In genomic region chr7:47991270-47991669, GRCh38 we compare ENCODE assay signal across 8 cellular contexts. TPM values are rescaled to one million over a fixed set of nuclear protein-coding genes. Genes with fewer than 3 reads are reported as not detected.
DNase-seq lines count a peak whose midpoint lies in the region; ATAC-seq and TF ChIP-seq lines count a peak whose summit lies in the region.

No MANE protein-coding gene starts in this region.

- TF ChIP-seq CTCF in HCT116 (IDR thresholded peaks at IDR 0.05 in 2 of 3, conservative IDR thresholded peaks at IDR 0.05 in 1 of 3; ENCODE audit: borderline replicate concordance in 1 of 3, insufficient read depth in 1 of 3, low read depth in 2 of 3, low read length in 2 of 3) (no peak), SK-N-SH (IDR thresholded peaks at IDR 0.05) (no peak)

- peak overlapping the region; percentile 98 for H2AFZ ChIP-seq in ACC112 (ENCODE audit: low read length, unreplicated experiment)
- no peak overlapping the region for H2AFZ ChIP-seq in HCT116 (ENCODE audit: low read depth, low read length, poor library complexity, severe bottlenecking)
- H2AFZ ChIP-seq in SK-N-SH (ENCODE audit: low read depth) = no peak overlapping the region

- H3K4me3 ChIP-seq in ACC112 (ENCODE audit: low read depth, low read length) (peak overlapping the region; percentile 72; the same call in 1 of the 2 replicates), HCT116 (replicated peaks in 1 of 2; ENCODE audit: low read depth in 1 of 2, low read length in 2 of 2) (no peak overlapping the region), SK-N-SH (ENCODE audit: low read depth in 2 of 2, low read length in 1 of 2) (no peak overlapping the region)
- H3K4me3 ChIP-seq in naive thymus-derived CD4-positive, alpha-beta T cell (ENCODE audit: low read length) = peak overlapping the region; percentile 84

- TF ChIP-seq RAD21 in HCT116 (IDR thresholded peaks at IDR 0.05; ENCODE audit: low read depth) (no peak), SK-N-SH (IDR thresholded peaks at IDR 0.05; ENCODE audit: low read length) (no peak)

- peak overlapping the region; percentile 88 for H3K4me3 Mint-ChIP-seq in activated naive CD8-positive, alpha-beta T cell treated with anti-CD3 and anti-CD28 coated beads, Interleukin-2, amount 50 U/mL, for 24 hours
- H3K4me3 Mint-ChIP-seq in naive thymus-derived CD4-positive, alpha-beta T cell = peak overlapping the region; percentile 85 to 98 (median 94)

- peaks cover 18% of the 10 kb centered on the region for H3K4me1 Mint-ChIP-seq in activated naive CD8-positive, alpha-beta T cell treated with anti-CD3 and anti-CD28 coated beads, Interleukin-2, amount 50 U/mL, for 24 hours
- H3K4me1 Mint-ChIP-seq in naive thymus-derived CD4-positive, alpha-beta T cell = peaks cover 13 to 24% (median 20%) of the 10 kb centered on the region in 7 donors

- H3K27ac Mint-ChIP-seq in activated naive CD8-positive, alpha-beta T cell treated with anti-CD3 and anti-CD28 coated beads, Interleukin-2, amount 50 U/mL, for 24 hours = peak overlapping the region; percentile 91
- peak overlapping the region; percentile 86 to 99 (median 94) for H3K27ac Mint-ChIP-seq in naive thymus-derived CD4-positive, alpha-beta T cell

- ATAC-seq in HCT116 = no peak
- ATAC-seq in activated naive CD8-positive, alpha-beta T cell treated with anti-CD3 and anti-CD28 coated beads, Interleukin-2, amount 50 U/mL, for 24 hours = no peak
- ATAC-seq in naive thymus-derived CD4-positive, alpha-beta T cell = no peak

- peaks cover 5% of the 10 kb centered on the region for H3F3A ChIP-seq in SK-N-SH (replicated peaks; ENCODE audit: insufficient read depth)

- H3K9me2 ChIP-seq in HCT116 (ENCODE audit: insufficient read depth) (no peaks in the 10 kb centered on the region), SK-N-SH (no peaks in the 10 kb centered on the region)

- CTCF ChIA-PET in HCT116 (lab: Charles Lee) (interaction anchor here (0.7 to 1.4 kb wide), 4 partner anchors 97 to 164 kb away, joined by 3 to 10 read pairs (median 4); no protein-coding TSS in a partner anchor), SK-N-SH (lab: Yijun Ruan, JAX) (interaction anchor here (1.2 to 3.2 kb wide), 7 partner anchors 9 to 737 kb away, joined by 3 to 18 read pairs (median 5); no protein-coding TSS in a partner anchor)
- CTCF ChIA-PET in naive thymus-derived CD4-positive, alpha-beta T cell (lab: Charles Lee) = interaction anchor here (0.8 to 3.8 kb wide), 11 partner anchors 9 to 116 kb away, joined by 3 to 91 read pairs (median 4); partner anchors contain the start of gene UPP1

- no TSS peak for BruUV-seq in HCT116 (replicated peaks; lab: Mats Ljungman, UMichigan)

- H3K36me3 ChIP-seq in ACC112 (ENCODE audit: insufficient read depth, low read length) = no peaks in the 10 kb centered on the region
- no peaks in the 10 kb centered on the region for H3K36me3 ChIP-seq in HCT116 (ENCODE audit: control insufficient read depth in 1 of 2, insufficient read depth in 2 of 2, low read length in 2 of 2)
- H3K36me3 ChIP-seq in naive thymus-derived CD4-positive, alpha-beta T cell (ENCODE audit: control insufficient read depth in 2 of 3, insufficient read depth in 3 of 3, low read length in 3 of 3) = no peaks in the 10 kb centered on the region
- H3K36me3 ChIP-seq in SK-N-SH (replicated peaks in 1 of 2; ENCODE audit: control insufficient read depth in 1 of 2, insufficient read depth in 2 of 2, low read length in 1 of 2) = no peaks in the 10 kb centered on the region

- H3K4me2 ChIP-seq in HCT116 (ENCODE audit: low read length) = 0 out of 2 replicates have a peak overlapping the region, but pooled peaks have one; percentile 29
- no peak overlapping the region for H3K4me2 ChIP-seq in SK-N-SH

- RAD21 ChIA-PET in HCT116 (lab: Charles Lee; ENCODE audit: low non-redundant PET in 1 of 2, low total read pairs in 2 of 2, uncharacterized antibody in 2 of 2, unreplicated experiment in 2 of 2) = no interaction called here

- H3K9me3 Mint-ChIP-seq in activated naive CD8-positive, alpha-beta T cell treated with anti-CD3 and anti-CD28 coated beads, Interleukin-2, amount 50 U/mL, for 24 hours = peaks cover 10% of the 10 kb centered on the region
- peaks cover 0 to 11% (median 0%) of the 10 kb centered on the region in 11 donors for H3K9me3 Mint-ChIP-seq in naive thymus-derived CD4-positive, alpha-beta T cell

- no peak for TF ChIP-seq POLR2A in HCT116 (IDR thresholded peaks at IDR 0.05; ENCODE audit: borderline replicate concordance, extremely low read depth, insufficient read depth, insufficient read length)

- peaks cover 7% of the 10 kb centered on the region for H3K4me1 ChIP-seq in ACC112 (ENCODE audit: control insufficient read depth, insufficient read depth, low read length, unreplicated experiment)
- H3K4me1 ChIP-seq in HCT116 (ENCODE audit: control insufficient read depth in 1 of 2, insufficient read depth in 2 of 2, low read length in 2 of 2) = peaks cover 2 to 5% of the 10 kb centered on the region in 2 experiments; a peak in 2 of 4 replicates
- H3K4me1 ChIP-seq in naive thymus-derived CD4-positive, alpha-beta T cell (ENCODE audit: control insufficient read depth in 2 of 2, insufficient read depth in 2 of 2, low read length in 2 of 2) = peaks cover 12% of the 10 kb centered on the region in 2 donors
- no peaks in the 10 kb centered on the region; a peak in 1 of 4 replicates for H3K4me1 ChIP-seq in SK-N-SH (ENCODE audit: control insufficient read depth in 1 of 2, insufficient read depth in 2 of 2, low read depth in 1 of 2, low read length in 1 of 2)

- POLR2A ChIA-PET in HCT116 (lab: Charles Lee) (interaction anchor here (1.3 kb wide), 1 partner anchor 8 kb away, joined by 4 read pairs; no protein-coding TSS in a partner anchor), SK-N-SH (lab: Yijun Ruan, JAX) (no interaction called here)
- POLR2A ChIA-PET in naive thymus-derived CD4-positive, alpha-beta T cell (lab: Charles Lee) = interaction anchor here (0.7 to 2.7 kb wide), 11 partner anchors 9 to 123 kb away, joined by 3 to 37 read pairs (median 5); partner anchors contain the start of gene UPP1

- H3K79me2 ChIP-seq in ACC112 (ENCODE audit: control insufficient read depth, insufficient read depth, low read length, unreplicated experiment) (no peaks in the 10 kb centered on the region), HCT116 (ENCODE audit: insufficient read depth, low read length) (no peaks in the 10 kb centered on the region), SK-N-SH (ENCODE audit: insufficient read depth) (no peaks in the 10 kb centered on the region)

- TF ChIP-seq EP300 in SK-N-SH (IDR thresholded peaks at IDR 0.05; ENCODE audit: borderline replicate concordance in 1 of 2, low read depth in 1 of 2, low read length in 1 of 2) = no peak

- H3K27ac ChIP-seq in ACC112 (ENCODE audit: low read depth, low read length) (no peak overlapping the region), HCT116 (ENCODE audit: low read depth, low read length) (no peak overlapping the region), SK-N-SH (ENCODE audit: low read depth in 2 of 2, low read length in 1 of 2) (no peak overlapping the region)
- H3K27ac ChIP-seq in naive thymus-derived CD4-positive, alpha-beta T cell (ENCODE audit: low read depth, low read length) = peak overlapping the region; percentile 59

- H3K9ac ChIP-seq in HCT116 (ENCODE audit: low read length) = no peak overlapping the region
- no peak overlapping the region for H3K9ac ChIP-seq in SK-N-SH

- H4K20me1 ChIP-seq in HCT116 (ENCODE audit: insufficient read depth) (no peaks in the 10 kb centered on the region), SK-N-SH (ENCODE audit: insufficient read depth) (no peaks in the 10 kb centered on the region)

- WGBS in SK-N-SH (ENCODE audit: low lambda C conversion rate) = 56% methylated on average over 1 of the region's 1 CpG

- intact Hi-C loops in HCT116 (cut with micrococcal nuclease) = loop anchor here (1.0 kb wide), 1 partner anchor 119 kb away; no protein-coding TSS in a partner anchor
- intact Hi-C loops in naive thymus-derived CD4-positive, alpha-beta T cell (cut with micrococcal nuclease) = loop anchor here (1.0 kb wide), 7 partner anchors 12 to 164 kb away; partner anchors contain the start of genes HUS1 (in 2 of the 2), UPP1 (in 2 of the 2) and C7orf57 (in 1 of the 2)

- no peaks in the 10 kb centered on the region for H3K27me3 ChIP-seq in ACC112 (ENCODE audit: insufficient read depth, low read length)
- no peaks in the 10 kb centered on the region for H3K27me3 ChIP-seq in HCT116 (ENCODE audit: insufficient read depth, low read length)
- no peaks in the 10 kb centered on the region for H3K27me3 ChIP-seq in naive thymus-derived CD4-positive, alpha-beta T cell (ENCODE audit: control insufficient read depth in 2 of 2, insufficient read depth in 2 of 2, low read length in 2 of 2)
- H3K27me3 ChIP-seq in SK-N-SH (ENCODE audit: insufficient read depth) = no peaks in the 10 kb centered on the region; the same call in 1 of the 2 replicates

- DNase-seq in HCT116 (ENCODE audit: low read depth, low spot score) (no peak), ureter (ENCODE audit: low spot score) (no peak), foreskin melanocyte (no peak), SK-N-SH (no peak), mucosa of gallbladder (ENCODE audit: low spot score) (no peak)
- no peak for DNase-seq in activated naive CD8-positive, alpha-beta T cell treated with anti-CD3 and anti-CD28 coated beads, Interleukin-2, amount 50 U/mL, for 24 hours
- no peak for DNase-seq in naive thymus-derived CD4-positive, alpha-beta T cell

- H3K36me3 Mint-ChIP-seq in activated naive CD8-positive, alpha-beta T cell treated with anti-CD3 and anti-CD28 coated beads, Interleukin-2, amount 50 U/mL, for 24 hours (ENCODE audit: low read depth) = no peaks in the 10 kb centered on the region
- H3K36me3 Mint-ChIP-seq in naive thymus-derived CD4-positive, alpha-beta T cell = peaks cover 0 to 8% (median 0%) of the 10 kb centered on the region in 5 donors

- H3K9me3 ChIP-seq in HCT116 (ENCODE audit: control insufficient read depth in 1 of 2, insufficient read depth in 1 of 2, low read depth in 1 of 2, low read length in 2 of 2) (no peaks in the 10 kb centered on the region), SK-N-SH (no peaks in the 10 kb centered on the region)
- H3K9me3 ChIP-seq in naive thymus-derived CD4-positive, alpha-beta T cell (ENCODE audit: control insufficient read depth in 2 of 3, low read length in 3 of 3) = no peaks in the 10 kb centered on the region

- H3K27me3 Mint-ChIP-seq in activated naive CD8-positive, alpha-beta T cell treated with anti-CD3 and anti-CD28 coated beads, Interleukin-2, amount 50 U/mL, for 24 hours = no peaks in the 10 kb centered on the region
- no peaks in the 10 kb centered on the region for H3K27me3 Mint-ChIP-seq in naive thymus-derived CD4-positive, alpha-beta T cell

RNA-seq across cellular contexts. Expression of gene HUS1, which starts 11.9 kb away (rescaled TPM):
- total RNA-seq in HCT116 (2021; ENCODE audit: unreplicated experiment) = 30.0 TPM
- polyA plus RNA-seq in HCT116 (2012) = 11.7 and 13.8 TPM in 2 replicates
- total RNA-seq in naive thymus-derived CD4-positive, alpha-beta T cell = 10 to 100 TPM; 39.2 to 84.0 (median 79.2) TPM
- polyA plus RNA-seq in naive thymus-derived CD4-positive, alpha-beta T cell = 10 to 100 TPM; 36.1 to 44.0 TPM
- total RNA-seq in ureter = 43.1 TPM
- polyA plus RNA-seq in SK-N-SH (2012; rRNA removed) = 17.8 and 22.9 TPM in 2 replicates
- polyA plus RNA-seq in SK-N-SH (2012; cell fraction: cytosol; rRNA removed) = 23.4 and 25.8 TPM in 2 replicates
- polyA plus RNA-seq in SK-N-SH (2012; cell fraction: nucleus; rRNA removed) = 13.7 and 23.4 TPM in 2 replicates
- 27.4 TPM for total RNA-seq in mucosa of gallbladder

RNA-seq across cellular contexts. Expression of gene SUN3, which starts 37.6 kb away (rescaled TPM):
- total RNA-seq in HCT116 (2021; ENCODE audit: unreplicated experiment) (4.5 TPM), ureter (not detected), mucosa of gallbladder (not detected)
- 3.2 and 3.4 TPM in 2 replicates for polyA plus RNA-seq in HCT116 (2012)
- 1 to 10 TPM in 1 of 5 experiments, under 1 TPM in 2, not detected in 2; 0.53 to 1.5 (median 0.84) TPM for total RNA-seq in naive thymus-derived CD4-positive, alpha-beta T cell
- 1 to 10 TPM in 1 of 2 donors, not detected in 1; 2.7 TPM for polyA plus RNA-seq in naive thymus-derived CD4-positive, alpha-beta T cell
- polyA plus RNA-seq in SK-N-SH (2012; rRNA removed) = 0.12 TPM in 1 of 2 replicates, not detected in the other
- polyA plus RNA-seq in SK-N-SH (2012; cell fraction: cytosol; rRNA removed) = not detected in 2 replicates
- polyA plus RNA-seq in SK-N-SH (2012; cell fraction: nucleus; rRNA removed) = 0.07 TPM in 2 replicates

RNA-seq across cellular contexts. Expression of gene PKD1L1, which starts 43.0 kb away (rescaled TPM):
- total RNA-seq in HCT116 (2021; ENCODE audit: unreplicated experiment) = 0.17 TPM
- 0.02 and 0.05 TPM in 2 replicates for polyA plus RNA-seq in HCT116 (2012)
- total RNA-seq in naive thymus-derived CD4-positive, alpha-beta T cell = 1 to 10 TPM in 2 of 5 experiments, under 1 TPM in 3; 0.07 to 1.5 (median 0.95) TPM
- polyA plus RNA-seq in naive thymus-derived CD4-positive, alpha-beta T cell = under 1 TPM in 1 of 2 donors, not detected in 1; 0.08 TPM
- total RNA-seq in ureter = 5.9 TPM
- polyA plus RNA-seq in SK-N-SH (2012; rRNA removed) = 0.10 TPM in 2 replicates
- polyA plus RNA-seq in SK-N-SH (2012; cell fraction: cytosol; rRNA removed) = 0.08 and 0.16 TPM in 2 replicates
- 0.06 and 0.12 TPM in 2 replicates for polyA plus RNA-seq in SK-N-SH (2012; cell fraction: nucleus; rRNA removed)
- total RNA-seq in mucosa of gallbladder = 0.20 TPM

RNA-seq across cellular contexts. Expression of gene C7orf57, which starts 44.1 kb away (rescaled TPM):
- 0.15 TPM for total RNA-seq in HCT116 (2021; ENCODE audit: unreplicated experiment)
- polyA plus RNA-seq in HCT116 (2012) = 0.17 and 0.37 TPM in 2 replicates
- under 1 TPM in 2 of 5 experiments, not detected in 3; 0.17 to 0.80 TPM for total RNA-seq in naive thymus-derived CD4-positive, alpha-beta T cell
- polyA plus RNA-seq in naive thymus-derived CD4-positive, alpha-beta T cell = under 1 TPM; 0.08 to 0.13 TPM
- 0.42 TPM for total RNA-seq in ureter
- 0.41 and 0.71 TPM in 2 replicates for polyA plus RNA-seq in SK-N-SH (2012; rRNA removed)
- polyA plus RNA-seq in SK-N-SH (2012; cell fraction: cytosol; rRNA removed) = 0.50 TPM in 2 replicates
- polyA plus RNA-seq in SK-N-SH (2012; cell fraction: nucleus; rRNA removed) = 0.28 and 0.93 TPM in 2 replicates
- not detected for total RNA-seq in mucosa of gallbladder

Comparison
In these comparisons a context has a peak if more than half of its experiments do, and no peak if none do; other contexts are left out.
1. H3K4me3 ChIP-seq: peak in ACC112 (single experiment) and naive thymus-derived CD4-positive, alpha-beta T cell (single experiment); none in HCT116 (0 of 2) and SK-N-SH (0 of 2).